1 cellular context compared by ENCODE assay signal in genomic region chr20:35618032-35618371, GRCh38.
TF ChIP-seq lines count a peak whose summit lies in the region.

No MANE protein-coding gene starts in this region.

TF ChIP-seq in K562, 482 proteins besides CTCF, POLR2A, EP300 and RAD21:
- TF ChIP-seq ZBTB7A (IDR thresholded peaks at IDR 0.05; ENCODE audit: borderline replicate concordance, control insufficient read depth, low read depth, low read length) = no peak
- TF ChIP-seq OTX1 (CRISPR knock-in tag; IDR thresholded peaks at IDR 0.05) = no peak
- TF ChIP-seq ZNF583 (CRISPR knock-in tag; IDR thresholded peaks at IDR 0.05) = no peak
- TF ChIP-seq NRF1 (conservative IDR thresholded peaks at IDR 0.05 in 1 of 2, IDR thresholded peaks at IDR 0.05 in 1 of 2) = no peak
- no peak for TF ChIP-seq ETV1 (tag; conservative IDR thresholded peaks at IDR 0.05; ENCODE audit: low read depth)
- TF ChIP-seq UBTF (IDR thresholded peaks at IDR 0.05; ENCODE audit: borderline replicate concordance in 1 of 2, low read depth in 2 of 2, low read length in 2 of 2) = no peak
- TF ChIP-seq KLF16 (IDR thresholded peaks at IDR 0.05) = no peak
- no peak for TF ChIP-seq ZNF347 (CRISPR knock-in tag; IDR thresholded peaks at IDR 0.05; ENCODE audit: low read depth)
